ENCODE assay signal across 1 cellular context in the genomic region with DNA sequence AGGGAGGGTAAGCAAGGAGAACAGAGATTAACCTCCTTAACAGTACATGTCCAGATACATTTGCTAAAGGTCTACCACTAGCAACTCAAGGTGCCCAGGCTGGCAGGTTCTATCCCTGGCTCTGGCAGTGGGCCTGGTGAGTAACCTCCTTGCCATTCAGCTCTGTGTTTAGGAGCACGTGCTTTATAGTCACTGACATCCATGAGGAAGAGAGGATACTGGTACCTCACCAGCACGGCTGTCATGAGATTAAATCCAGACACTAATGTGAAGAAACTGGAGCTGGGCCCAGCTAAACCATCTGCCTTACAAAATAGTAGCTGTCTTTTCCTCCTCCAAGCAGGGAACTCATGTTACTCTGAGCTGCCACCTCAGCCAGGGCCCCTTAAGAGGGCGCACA.
TF ChIP-seq lines count a peak whose summit lies in the region.

No MANE protein-coding gene starts in this region.

TF ChIP-seq in GM23338, 12 proteins besides CTCF, POLR2A, EP300 and RAD21 (continued from another document):
- TF ChIP-seq, protein P1, sequence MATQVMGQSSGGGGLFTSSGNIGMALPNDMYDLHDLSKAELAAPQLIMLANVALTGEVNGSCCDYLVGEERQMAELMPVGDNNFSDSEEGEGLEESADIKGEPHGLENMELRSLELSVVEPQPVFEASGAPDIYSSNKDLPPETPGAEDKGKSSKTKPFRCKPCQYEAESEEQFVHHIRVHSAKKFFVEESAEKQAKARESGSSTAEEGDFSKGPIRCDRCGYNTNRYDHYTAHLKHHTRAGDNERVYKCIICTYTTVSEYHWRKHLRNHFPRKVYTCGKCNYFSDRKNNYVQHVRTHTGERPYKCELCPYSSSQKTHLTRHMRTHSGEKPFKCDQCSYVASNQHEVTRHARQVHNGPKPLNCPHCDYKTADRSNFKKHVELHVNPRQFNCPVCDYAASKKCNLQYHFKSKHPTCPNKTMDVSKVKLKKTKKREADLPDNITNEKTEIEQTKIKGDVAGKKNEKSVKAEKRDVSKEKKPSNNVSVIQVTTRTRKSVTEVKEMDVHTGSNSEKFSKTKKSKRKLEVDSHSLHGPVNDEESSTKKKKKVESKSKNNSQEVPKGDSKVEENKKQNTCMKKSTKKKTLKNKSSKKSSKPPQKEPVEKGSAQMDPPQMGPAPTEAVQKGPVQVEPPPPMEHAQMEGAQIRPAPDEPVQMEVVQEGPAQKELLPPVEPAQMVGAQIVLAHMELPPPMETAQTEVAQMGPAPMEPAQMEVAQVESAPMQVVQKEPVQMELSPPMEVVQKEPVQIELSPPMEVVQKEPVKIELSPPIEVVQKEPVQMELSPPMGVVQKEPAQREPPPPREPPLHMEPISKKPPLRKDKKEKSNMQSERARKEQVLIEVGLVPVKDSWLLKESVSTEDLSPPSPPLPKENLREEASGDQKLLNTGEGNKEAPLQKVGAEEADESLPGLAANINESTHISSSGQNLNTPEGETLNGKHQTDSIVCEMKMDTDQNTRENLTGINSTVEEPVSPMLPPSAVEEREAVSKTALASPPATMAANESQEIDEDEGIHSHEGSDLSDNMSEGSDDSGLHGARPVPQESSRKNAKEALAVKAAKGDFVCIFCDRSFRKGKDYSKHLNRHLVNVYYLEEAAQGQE (IDR thresholded peaks at IDR 0.05; ENCODE audit: unreplicated experiment) = no peak
- no peak for TF ChIP-seq EZH2 (IDR thresholded peaks at IDR 0.05; ENCODE audit: low read depth, unreplicated experiment)
- TF ChIP-seq ZNF331 (CRISPR knock-in tag; IDR thresholded peaks at IDR 0.05; ENCODE audit: low read depth) = no peak
- no peak for TF ChIP-seq ZNF114 (CRISPR knock-in tag; IDR thresholded peaks at IDR 0.05)
- TF ChIP-seq, protein P2, sequence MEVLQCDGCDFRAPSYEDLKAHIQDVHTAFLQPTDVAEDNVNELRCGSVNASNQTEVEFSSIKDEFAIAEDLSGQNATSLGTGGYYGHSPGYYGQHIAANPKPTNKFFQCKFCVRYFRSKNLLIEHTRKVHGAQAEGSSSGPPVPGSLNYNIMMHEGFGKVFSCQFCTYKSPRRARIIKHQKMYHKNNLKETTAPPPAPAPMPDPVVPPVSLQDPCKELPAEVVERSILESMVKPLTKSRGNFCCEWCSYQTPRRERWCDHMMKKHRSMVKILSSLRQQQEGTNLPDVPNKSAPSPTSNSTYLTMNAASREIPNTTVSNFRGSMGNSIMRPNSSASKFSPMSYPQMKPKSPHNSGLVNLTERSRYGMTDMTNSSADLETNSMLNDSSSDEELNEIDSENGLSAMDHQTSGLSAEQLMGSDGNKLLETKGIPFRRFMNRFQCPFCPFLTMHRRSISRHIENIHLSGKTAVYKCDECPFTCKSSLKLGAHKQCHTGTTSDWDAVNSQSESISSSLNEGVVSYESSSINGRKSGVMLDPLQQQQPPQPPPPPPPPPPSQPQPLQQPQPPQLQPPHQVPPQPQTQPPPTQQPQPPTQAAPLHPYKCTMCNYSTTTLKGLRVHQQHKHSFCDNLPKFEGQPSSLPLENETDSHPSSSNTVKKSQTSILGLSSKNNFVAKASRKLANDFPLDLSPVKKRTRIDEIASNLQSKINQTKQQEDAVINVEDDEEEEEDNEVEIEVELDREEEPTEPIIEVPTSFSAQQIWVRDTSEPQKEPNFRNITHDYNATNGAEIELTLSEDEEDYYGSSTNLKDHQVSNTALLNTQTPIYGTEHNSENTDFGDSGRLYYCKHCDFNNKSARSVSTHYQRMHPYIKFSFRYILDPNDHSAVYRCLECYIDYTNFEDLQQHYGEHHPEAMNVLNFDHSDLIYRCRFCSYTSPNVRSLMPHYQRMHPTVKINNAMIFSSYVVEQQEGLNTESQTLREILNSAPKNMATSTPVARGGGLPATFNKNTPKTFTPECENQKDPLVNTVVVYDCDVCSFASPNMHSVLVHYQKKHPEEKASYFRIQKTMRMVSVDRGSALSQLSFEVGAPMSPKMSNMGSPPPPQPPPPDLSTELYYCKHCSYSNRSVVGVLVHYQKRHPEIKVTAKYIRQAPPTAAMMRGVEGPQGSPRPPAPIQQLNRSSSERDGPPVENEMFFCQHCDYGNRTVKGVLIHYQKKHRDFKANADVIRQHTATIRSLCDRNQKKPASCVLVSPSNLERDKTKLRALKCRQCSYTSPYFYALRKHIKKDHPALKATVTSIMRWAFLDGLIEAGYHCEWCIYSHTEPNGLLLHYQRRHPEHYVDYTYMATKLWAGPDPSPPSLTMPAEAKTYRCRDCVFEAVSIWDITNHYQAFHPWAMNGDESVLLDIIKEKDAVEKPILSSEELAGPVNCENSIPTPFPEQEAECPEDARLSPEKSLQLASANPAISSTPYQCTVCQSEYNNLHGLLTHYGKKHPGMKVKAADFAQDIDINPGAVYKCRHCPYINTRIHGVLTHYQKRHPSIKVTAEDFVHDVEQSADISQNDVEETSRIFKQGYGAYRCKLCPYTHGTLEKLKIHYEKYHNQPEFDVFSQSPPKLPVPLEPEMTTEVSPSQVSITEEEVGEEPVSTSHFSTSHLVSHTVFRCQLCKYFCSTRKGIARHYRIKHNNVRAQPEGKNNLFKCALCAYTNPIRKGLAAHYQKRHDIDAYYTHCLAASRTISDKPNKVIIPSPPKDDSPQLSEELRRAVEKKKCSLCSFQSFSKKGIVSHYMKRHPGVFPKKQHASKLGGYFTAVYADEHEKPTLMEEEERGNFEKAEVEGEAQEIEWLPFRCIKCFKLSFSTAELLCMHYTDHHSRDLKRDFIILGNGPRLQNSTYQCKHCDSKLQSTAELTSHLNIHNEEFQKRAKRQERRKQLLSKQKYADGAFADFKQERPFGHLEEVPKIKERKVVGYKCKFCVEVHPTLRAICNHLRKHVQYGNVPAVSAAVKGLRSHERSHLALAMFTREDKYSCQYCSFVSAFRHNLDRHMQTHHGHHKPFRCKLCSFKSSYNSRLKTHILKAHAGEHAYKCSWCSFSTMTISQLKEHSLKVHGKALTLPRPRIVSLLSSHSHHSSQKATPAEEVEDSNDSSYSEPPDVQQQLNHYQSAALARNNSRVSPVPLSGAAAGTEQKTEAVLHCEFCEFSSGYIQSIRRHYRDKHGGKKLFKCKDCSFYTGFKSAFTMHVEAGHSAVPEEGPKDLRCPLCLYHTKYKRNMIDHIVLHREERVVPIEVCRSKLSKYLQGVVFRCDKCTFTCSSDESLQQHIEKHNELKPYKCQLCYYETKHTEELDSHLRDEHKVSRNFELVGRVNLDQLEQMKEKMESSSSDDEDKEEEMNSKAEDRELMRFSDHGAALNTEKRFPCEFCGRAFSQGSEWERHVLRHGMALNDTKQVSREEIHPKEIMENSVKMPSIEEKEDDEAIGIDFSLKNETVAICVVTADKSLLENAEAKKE (CRISPR knock-in tag; IDR thresholded peaks at IDR 0.05) = no peak
- TF ChIP-seq NANOG (IDR thresholded peaks at IDR 0.05; ENCODE audit: borderline replicate concordance) = no peak
- no peak for TF ChIP-seq POLR2AphosphoS5 (IDR thresholded peaks at IDR 0.05; ENCODE audit: low read depth)
- TF ChIP-seq CREB1 (CRISPR knock-in tag; IDR thresholded peaks at IDR 0.05; ENCODE audit: low read depth) = no peak
- TF ChIP-seq EZH2phosphoT487 (IDR thresholded peaks at IDR 0.05; ENCODE audit: unreplicated experiment) = no peak
- TF ChIP-seq, protein P3, sequence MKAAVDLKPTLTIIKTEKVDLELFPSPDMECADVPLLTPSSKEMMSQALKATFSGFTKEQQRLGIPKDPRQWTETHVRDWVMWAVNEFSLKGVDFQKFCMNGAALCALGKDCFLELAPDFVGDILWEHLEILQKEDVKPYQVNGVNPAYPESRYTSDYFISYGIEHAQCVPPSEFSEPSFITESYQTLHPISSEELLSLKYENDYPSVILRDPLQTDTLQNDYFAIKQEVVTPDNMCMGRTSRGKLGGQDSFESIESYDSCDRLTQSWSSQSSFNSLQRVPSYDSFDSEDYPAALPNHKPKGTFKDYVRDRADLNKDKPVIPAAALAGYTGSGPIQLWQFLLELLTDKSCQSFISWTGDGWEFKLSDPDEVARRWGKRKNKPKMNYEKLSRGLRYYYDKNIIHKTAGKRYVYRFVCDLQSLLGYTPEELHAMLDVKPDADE (IDR thresholded peaks at IDR 0.05) = no peak
- no peak for TF ChIP-seq STAT1 (IDR thresholded peaks at IDR 0.05; ENCODE audit: unreplicated experiment)
TF ChIP-seq in GM23338: peak in this region for 0.
